Comparison of ENCODE assay signal across 26 cellular contexts in genomic region chr7:37669818-37670217, GRCh38. TPM values are rescaled to one million over a fixed set of nuclear protein-coding genes. Genes with fewer than 3 reads are reported as not detected.
DNase-seq lines count a peak whose midpoint lies in the region; ATAC-seq and TF ChIP-seq lines count a peak whose summit lies in the region.
"Had no signal": no experiment of that assay in that cellular context is flagged by ENCODE, and none has a peak within 500 bp of the region (broad histone marks: within the 10 kb centered on the region; RNA-seq: fewer than 3 reads in every experiment).

No MANE protein-coding gene starts in this region.

- DNase-seq in NCI-H2171 treated with DMSO at 0.1 percent for 48 hours (lab: John Stamatoyannopoulos, UW) = peak; percentile 43
- DNase-seq in NCI-H2171 (lab: John Stamatoyannopoulos, UW) = no peak
- peak; percentile 22 for DNase-seq in MM.1S
- DNase-seq in central memory CD8-positive, alpha-beta T cell (ENCODE audit: low spot score in 2 of 2) = no peak
- no peak for DNase-seq in HT-29 (ENCODE audit: low spot score)
- DNase-seq in retina = no peak
- DNase-seq: 8988T; BE2C; Caco-2; CD4-positive, CD25-positive, alpha-beta regulatory T cell; DMS153; GDM1; GOT3; NCI-H1417; NCI-H187; NCI-H524 treated with DMSO at 0.1 percent for 48 hours; Peyer's patch; SW 1271 had no signal

- peaks cover 5% of the 10 kb centered on the region for H3K4me1 Mint-ChIP-seq in central memory CD8-positive, alpha-beta T cell
- H3K4me1 Mint-ChIP-seq: CD4-positive, CD25-positive, alpha-beta regulatory T cell had no signal

- H3K27ac Mint-ChIP-seq in central memory CD8-positive, alpha-beta T cell (ENCODE audit: low read depth) = no peak overlapping the region
- H3K27ac Mint-ChIP-seq: CD4-positive, CD25-positive, alpha-beta regulatory T cell had no signal

- H3K36me3 ChIP-seq in MM.1S (replicated peaks; ENCODE audit: insufficient read depth, low read length) (no peaks in the 10 kb centered on the region), neutrophil (no peaks in the 10 kb centered on the region)
- H3K36me3 ChIP-seq: BE2C, Peyer's patch had no signal

- H3K9me3 Mint-ChIP-seq in central memory CD8-positive, alpha-beta T cell = no peaks in the 10 kb centered on the region

- H2AFZ ChIP-seq in MM.1S (ENCODE audit: low read length) = no peak overlapping the region

- no peak overlapping the region for H3K4me2 ChIP-seq in MM.1S (ENCODE audit: low read depth, low read length)

- peaks cover 7% of the 10 kb centered on the region for H3K27me3 Mint-ChIP-seq in central memory CD8-positive, alpha-beta T cell
- H3K27me3 Mint-ChIP-seq: CD4-positive, CD25-positive, alpha-beta regulatory T cell had no signal

- no peaks in the 10 kb centered on the region for H3K79me2 ChIP-seq in MM.1S (ENCODE audit: low read length)

- no peak overlapping the region for H3K9ac ChIP-seq in MM.1S (ENCODE audit: low read length)

- H3K4me1 ChIP-seq in MM.1S (ENCODE audit: low read length) = no peaks in the 10 kb centered on the region
- H3K4me1 ChIP-seq in neutrophil (ENCODE audit: control insufficient read depth in 1 of 2, insufficient read depth in 1 of 2, low read depth in 1 of 2, low read length in 1 of 2) = peaks cover 87 to 92% of the 10 kb centered on the region in 2 experiments
- H3K4me1 ChIP-seq: BE2C, Peyer's patch had no signal

- H4K20me1 ChIP-seq in MM.1S (ENCODE audit: insufficient read depth, low read length) = no peaks in the 10 kb centered on the region

- H3K9me2 ChIP-seq in MM.1S (replicated peaks; ENCODE audit: insufficient read depth, low read length) = no peaks in the 10 kb centered on the region

- no peaks in the 10 kb centered on the region for H3K36me3 Mint-ChIP-seq in central memory CD8-positive, alpha-beta T cell (ENCODE audit: insufficient read depth)
- H3K36me3 Mint-ChIP-seq: CD4-positive, CD25-positive, alpha-beta regulatory T cell had no signal

- no peak overlapping the region for H3K4me3 ChIP-seq in MM.1S (ENCODE audit: low read length)
- no peak overlapping the region for H3K4me3 ChIP-seq in neutrophil (ENCODE audit: low read depth in 1 of 2, low read length in 1 of 2)
- H3K4me3 ChIP-seq: K562, Peyer's patch had no signal

- H3K27me3 ChIP-seq in MM.1S (replicated peaks; ENCODE audit: insufficient read depth, low read length) (no peaks in the 10 kb centered on the region), neutrophil (no peaks in the 10 kb centered on the region)
- H3K27me3 ChIP-seq: BE2C, Peyer's patch had no signal

- TF ChIP-seq CTCF in MM.1S (IDR thresholded peaks at IDR 0.05; ENCODE audit: low read length) (no peak), neutrophil (IDR thresholded peaks at IDR 0.05) (no peak)

- ATAC-seq in central memory CD8-positive, alpha-beta T cell (replicated peaks; ENCODE audit: extremely low read depth, poor library complexity, severe bottlenecking) = peak; percentile 32
- ATAC-seq in HG02885 (IDR thresholded peaks at IDR 0.05; ENCODE audit: poor library complexity, unreplicated experiment) = no peak
- ATAC-seq: HCT116, K562, Right ventricle myocardium inferior had no signal

- H3F3A ChIP-seq in MM.1S (ENCODE audit: insufficient read depth, low read length) = no peaks in the 10 kb centered on the region

- H3K4me3 Mint-ChIP-seq in central memory CD8-positive, alpha-beta T cell = no peak overlapping the region
- H3K4me3 Mint-ChIP-seq: CD4-positive, CD25-positive, alpha-beta regulatory T cell had no signal

- H3K27ac ChIP-seq in MM.1S (ENCODE audit: low read length) (no peak overlapping the region), neutrophil (peak overlapping the region; percentile 94)
- H3K27ac ChIP-seq: Peyer's patch had no signal

- H3K9me3 ChIP-seq in MM.1S (replicated peaks; ENCODE audit: insufficient read depth, low read length) = no peaks in the 10 kb centered on the region
- H3K9me3 ChIP-seq in neutrophil = no peaks in the 10 kb centered on the region
- H3K9me3 ChIP-seq: BE2C, Caco-2, Peyer's patch had no signal

RNA-seq across cellular contexts. Expression of gene GPR141, which starts 13.7 kb away (rescaled TPM):
- not detected in 2 replicates for total RNA-seq in HT-29 (2014; rRNA removed; shearing (Covaris generic))
- total RNA-seq: Caco-2; CD4-positive, CD25-positive, alpha-beta regulatory T cell; Daoy; K562; M059J; Peyer's patch; SK-MEL-5 had no signal

Comparison
In these comparisons a context has a peak if more than half of its experiments do, and no peak if none do; other contexts are left out.
1. DNase-seq: peak in NCI-H2171 treated with DMSO at 0.1 percent for 48 hours (single experiment) and MM.1S (single experiment); none in NCI-H2171 (single experiment), central memory CD8-positive, alpha-beta T cell (0 of 2), HT-29 (single experiment) and retina (single experiment).